ENCODE assay signal across 18 cellular contexts in genomic region chr12:52327830-52328500, GRCh38. TPM values are rescaled to one million over a fixed set of nuclear protein-coding genes. Genes with fewer than 3 reads are reported as not detected.
DNase-seq lines count a peak whose midpoint lies in the region; ATAC-seq and TF ChIP-seq lines count a peak whose summit lies in the region.
"Had no signal": no experiment of that assay in that cellular context is flagged by ENCODE, and none has a peak within 500 bp of the region (broad histone marks: within the 10 kb centered on the region; RNA-seq: fewer than 3 reads in every experiment).

No MANE protein-coding gene starts in this region.

- CTCF ChIA-PET in PC-3 (lab: Charles Lee): interaction anchor here (0.6 to 1.4 kb wide), 12 partner anchors 17 to 295 kb away, joined by 3 to 8 read pairs (median 3); no protein-coding TSS in a partner anchor

- no peaks in the 10 kb centered on the region for H3F3A ChIP-seq in PC-3 (ENCODE audit: low read length, unreplicated experiment)

- H3K36me3 ChIP-seq in PC-3 (ENCODE audit: low read depth, low read length): no peaks in the 10 kb centered on the region
- H3K36me3 ChIP-seq in upper lobe of right lung: no peaks in the 10 kb centered on the region
- H3K36me3 ChIP-seq: SJSA1, thoracic aorta had no signal

- H3K4me1 Mint-ChIP-seq in natural killer cell: peaks cover 8 to 10% of the 10 kb centered on the region in 2 donors
- H3K4me1 Mint-ChIP-seq in natural killer cell treated with Interleukin-12 subunit alpha and Interleukin-12 subunit beta and Interleukin-15 and Interleukin-18, amount 100 ng/mL, for 72 hours (ENCODE audit: low read depth in 2 of 2): peaks cover 8 to 12% of the 10 kb centered on the region in 2 donors
- H3K4me1 Mint-ChIP-seq in glutamatergic neuron (ENCODE audit: low read depth, unreplicated experiment): peaks cover 5% of the 10 kb centered on the region

- TF ChIP-seq CTCF in natural killer cell (IDR thresholded peaks at IDR 0.05) (peak; percentile 19), PC-3 (conservative IDR thresholded peaks at IDR 0.05; ENCODE audit: low read depth, low read length) (no peak), glutamatergic neuron (IDR thresholded peaks at IDR 0.05; ENCODE audit: partially characterized antibody, unreplicated experiment) (no peak), upper lobe of right lung (IDR thresholded peaks at IDR 0.05) (no peak), omental fat pad (IDR thresholded peaks at IDR 0.05) (no peak)

- DNase-seq in natural killer cell: no peak
- DNase-seq in natural killer cell treated with Interleukin-12 subunit alpha and Interleukin-12 subunit beta and Interleukin-15 and Interleukin-18, amount 100 ng/mL, for 72 hours (ENCODE audit: low spot score): no peak
- DNase-seq in PC-3: no peak
- peak; percentile 2 for DNase-seq in glutamatergic neuron
- DNase-seq in upper lobe of right lung: no peak
- no peak for DNase-seq in omental fat pad (ENCODE audit: low spot score)
- no peak for DNase-seq in GDM1 (lab: John Stamatoyannopoulos, UW)

- no TSS peak for BruUV-seq in PC-3 (replicated peaks; lab: Mats Ljungman, UMichigan)

- no peaks in the 10 kb centered on the region for H3K9me3 Mint-ChIP-seq in natural killer cell
- no peaks in the 10 kb centered on the region for H3K9me3 Mint-ChIP-seq in natural killer cell treated with Interleukin-12 subunit alpha and Interleukin-12 subunit beta and Interleukin-15 and Interleukin-18, amount 100 ng/mL, for 72 hours
- peaks cover 4% of the 10 kb centered on the region for H3K9me3 Mint-ChIP-seq in glutamatergic neuron (ENCODE audit: unreplicated experiment)
- H3K9me3 Mint-ChIP-seq: activated naive CD8-positive, alpha-beta T cell treated with anti-CD3 and anti-CD28 coated beads for 36 hours; activated T-cell treated with anti-CD3 and anti-CD28 coated beads, Interleukin-2, amount 50 U/mL, for 72 hours; CD4-positive, CD25-positive, alpha-beta regulatory T cell; memory B cell; naive thymus-derived CD8-positive, alpha-beta T cell had no signal

- H3K9me2 ChIP-seq in PC-3 (replicated peaks; ENCODE audit: low read length): no peaks in the 10 kb centered on the region

- H3K27ac Mint-ChIP-seq in natural killer cell (no peak overlapping the region), glutamatergic neuron (ENCODE audit: unreplicated experiment) (no peak overlapping the region)
- H3K27ac Mint-ChIP-seq in natural killer cell treated with Interleukin-12 subunit alpha and Interleukin-12 subunit beta and Interleukin-15 and Interleukin-18, amount 100 ng/mL, for 72 hours: no peak overlapping the region
- H3K27ac Mint-ChIP-seq: activated naive CD8-positive, alpha-beta T cell treated with anti-CD3 and anti-CD28 coated beads for 36 hours; activated T-cell treated with anti-CD3 and anti-CD28 coated beads, Interleukin-2, amount 50 U/mL, for 72 hours; memory B cell had no signal

- intact Hi-C loops in natural killer cell (cut with micrococcal nuclease) (loop anchor here (1.0 to 2.0 kb wide), 4 partner anchors 19 to 172 kb away; no protein-coding TSS in a partner anchor), PC-3 (cut with micrococcal nuclease) (loop anchor here (1.0 to 5.0 kb wide), 3 partner anchors 47 to 171 kb away; no protein-coding TSS in a partner anchor), upper lobe of right lung (cut with DNase I) (loop anchor here (5.0 kb wide), 1 partner anchor 171 kb away; no protein-coding TSS in a partner anchor)

- peak overlapping the region; percentile 49 for H3K9ac ChIP-seq in PC-3 (ENCODE audit: low read length)

- H4K20me1 ChIP-seq in PC-3 (ENCODE audit: low read length): no peaks in the 10 kb centered on the region

- no peaks in the 10 kb centered on the region for H3K36me3 Mint-ChIP-seq in natural killer cell
- no peaks in the 10 kb centered on the region for H3K36me3 Mint-ChIP-seq in natural killer cell treated with Interleukin-12 subunit alpha and Interleukin-12 subunit beta and Interleukin-15 and Interleukin-18, amount 100 ng/mL, for 72 hours
- H3K36me3 Mint-ChIP-seq in glutamatergic neuron (ENCODE audit: unreplicated experiment): peaks cover 3% of the 10 kb centered on the region
- H3K36me3 Mint-ChIP-seq: activated naive CD8-positive, alpha-beta T cell treated with anti-CD3 and anti-CD28 coated beads for 36 hours; CD4-positive, CD25-positive, alpha-beta regulatory T cell; memory B cell; naive thymus-derived CD8-positive, alpha-beta T cell had no signal

- peak overlapping the region; percentile 58 for H3K4me2 ChIP-seq in PC-3 (ENCODE audit: low read length)
- H3K4me2 ChIP-seq: hepatocyte had no signal

- no peak overlapping the region for H3K4me3 Mint-ChIP-seq in natural killer cell
- no peak overlapping the region for H3K4me3 Mint-ChIP-seq in natural killer cell treated with Interleukin-12 subunit alpha and Interleukin-12 subunit beta and Interleukin-15 and Interleukin-18, amount 100 ng/mL, for 72 hours
- H3K4me3 Mint-ChIP-seq in glutamatergic neuron (ENCODE audit: unreplicated experiment): no peak overlapping the region
- H3K4me3 Mint-ChIP-seq: activated naive CD8-positive, alpha-beta T cell treated with anti-CD3 and anti-CD28 coated beads for 36 hours; memory B cell; naive thymus-derived CD8-positive, alpha-beta T cell had no signal

- no peaks in the 10 kb centered on the region for H3K79me2 ChIP-seq in PC-3 (ENCODE audit: low read length)
- H3K79me2 ChIP-seq: hepatocyte had no signal

- H3K27ac ChIP-seq in PC-3 (ENCODE audit: low read length) (peak overlapping the region; percentile 76), upper lobe of right lung (no peak overlapping the region)
- H3K27ac ChIP-seq: hepatocyte, SJSA1 had no signal

- peak overlapping the region; percentile 63 for H2AFZ ChIP-seq in PC-3 (ENCODE audit: low read length)
- H2AFZ ChIP-seq: hepatocyte had no signal

- ATAC-seq in natural killer cell (peak in 1 of 3 donors; percentile 1), PC-3 (peak; percentile 3; the same call in 1 of the 2 replicates), upper lobe of right lung (peak; percentile 12), omental fat pad (ENCODE audit: low FRiP score) (no peak), GM18519 (IDR thresholded peaks at IDR 0.05; ENCODE audit: low FRiP score, unreplicated experiment) (no peak)
- ATAC-seq in natural killer cell treated with Interleukin-12 subunit alpha and Interleukin-12 subunit beta and Interleukin-15 and Interleukin-18, amount 100 ng/mL, for 72 hours: no peak
- ATAC-seq: K562 had no signal

- H3K27me3 Mint-ChIP-seq in natural killer cell (ENCODE audit: low read depth in 2 of 2) (peaks cover 47 to 68% of the 10 kb centered on the region in 2 donors), glutamatergic neuron (ENCODE audit: unreplicated experiment) (peaks cover 3% of the 10 kb centered on the region)
- H3K27me3 Mint-ChIP-seq in natural killer cell treated with Interleukin-12 subunit alpha and Interleukin-12 subunit beta and Interleukin-15 and Interleukin-18, amount 100 ng/mL, for 72 hours: peaks cover 33 to 35% of the 10 kb centered on the region in 2 donors

- no peak overlapping the region for H3K4me3 ChIP-seq in PC-3 (ENCODE audit: low read length)
- no peak overlapping the region for H3K4me3 ChIP-seq in upper lobe of right lung
- H3K4me3 ChIP-seq: hepatocyte, K562, SJSA1, thoracic aorta had no signal

- H3K9me3 ChIP-seq in PC-3 (ENCODE audit: low read length) (no peaks in the 10 kb centered on the region), upper lobe of right lung (no peaks in the 10 kb centered on the region)
- H3K9me3 ChIP-seq: SJSA1, thoracic aorta had no signal

- peaks cover 15% of the 10 kb centered on the region for H3K4me1 ChIP-seq in PC-3 (ENCODE audit: insufficient read depth, low read length)
- H3K4me1 ChIP-seq in upper lobe of right lung: no peaks in the 10 kb centered on the region

- POLR2A ChIA-PET in PC-3 (lab: Charles Lee; ENCODE audit: unreplicated experiment): interaction anchor here (0.6 to 0.7 kb wide), 2 partner anchors 180 to 1231 kb away, joined by 4 to 5 read pairs; no protein-coding TSS in a partner anchor

- H3K27me3 ChIP-seq in PC-3 (ENCODE audit: low read length) (no peaks in the 10 kb centered on the region), upper lobe of right lung (no peaks in the 10 kb centered on the region)
- H3K27me3 ChIP-seq: SJSA1 had no signal

RNA-seq across cellular contexts. Expression of gene KRT83, which starts 6.8 kb away (rescaled TPM):
- not detected for total RNA-seq in natural killer cell
- not detected for total RNA-seq in natural killer cell treated with Interleukin-12 subunit alpha and Interleukin-12 subunit beta and Interleukin-15 and Interleukin-18, amount 100 ng/mL, for 72 hours
- total RNA-seq in PC-3 (2014; rRNA removed): 0.33 and 1.1 TPM in 2 replicates
- total RNA-seq in glutamatergic neuron (ENCODE audit: unreplicated experiment): not detected
- not detected for total RNA-seq in upper lobe of right lung
- not detected for total RNA-seq in omental fat pad
- total RNA-seq: activated naive CD8-positive, alpha-beta T cell treated with anti-CD3 and anti-CD28 coated beads for 36 hours; activated T-cell treated with anti-CD3 and anti-CD28 coated beads, Interleukin-2, amount 50 U/mL, for 72 hours; CD4-positive, CD25-positive, alpha-beta regulatory T cell; hepatocyte; K562; naive thymus-derived CD8-positive, alpha-beta T cell; SJSA1; T-helper 2 cell treated with Interferon-gamma antibody and Interleukin-4, amounts not matched to agents 100 ng/mL and 5 ng/mL, for 36 hours; thoracic aorta had no signal

RNA-seq across cellular contexts. Expression of gene KRT81, which starts 36.6 kb away (rescaled TPM):
- total RNA-seq in natural killer cell (1 to 10 TPM in 2 of 3 donors, under 1 TPM in 1; 0.28 to 1.4 (median 1.3) TPM), PC-3 (2014; rRNA removed) (1,688 and 2,042 TPM in 2 replicates), glutamatergic neuron (ENCODE audit: unreplicated experiment) (not detected), upper lobe of right lung (not detected), omental fat pad (not detected)
- total RNA-seq in natural killer cell treated with Interleukin-12 subunit alpha and Interleukin-12 subunit beta and Interleukin-15 and Interleukin-18, amount 100 ng/mL, for 72 hours: under 1 TPM in 1 of 2 donors, not detected in 1; 0.22 TPM
- total RNA-seq: activated naive CD8-positive, alpha-beta T cell treated with anti-CD3 and anti-CD28 coated beads for 36 hours; activated T-cell treated with anti-CD3 and anti-CD28 coated beads, Interleukin-2, amount 50 U/mL, for 72 hours; CD4-positive, CD25-positive, alpha-beta regulatory T cell; hepatocyte; naive thymus-derived CD8-positive, alpha-beta T cell had no signal

RNA-seq across cellular contexts. Expression of gene KRT85, which starts 39.3 kb away (rescaled TPM):
- not detected for total RNA-seq in natural killer cell
- total RNA-seq in natural killer cell treated with Interleukin-12 subunit alpha and Interleukin-12 subunit beta and Interleukin-15 and Interleukin-18, amount 100 ng/mL, for 72 hours: not detected
- total RNA-seq in PC-3 (2014; rRNA removed): not detected in 2 replicates
- not detected for total RNA-seq in glutamatergic neuron (ENCODE audit: unreplicated experiment)
- not detected for total RNA-seq in upper lobe of right lung
- total RNA-seq in omental fat pad: not detected
- total RNA-seq: activated naive CD8-positive, alpha-beta T cell treated with anti-CD3 and anti-CD28 coated beads for 36 hours; activated T-cell treated with anti-CD3 and anti-CD28 coated beads, Interleukin-2, amount 50 U/mL, for 72 hours; CD4-positive, CD25-positive, alpha-beta regulatory T cell; hepatocyte; K562; naive thymus-derived CD8-positive, alpha-beta T cell; SJSA1; T-helper 2 cell treated with Interferon-gamma antibody and Interleukin-4, amounts not matched to agents 100 ng/mL and 5 ng/mL, for 36 hours; thoracic aorta had no signal

RNA-seq across cellular contexts. Expression of gene KRT86, which starts 53.5 kb away (rescaled TPM):
- total RNA-seq in natural killer cell (1 to 10 TPM; 2.0 to 3.6 (median 2.7) TPM), PC-3 (2014; rRNA removed) (0.98 and 1.2 TPM in 2 replicates), glutamatergic neuron (ENCODE audit: unreplicated experiment) (not detected), upper lobe of right lung (1.1 TPM), omental fat pad (under 1 TPM in 1 of 4 donors, not detected in 3; 0.37 TPM)
- under 1 TPM in 1 of 2 donors, not detected in 1; 0.43 TPM for total RNA-seq in natural killer cell treated with Interleukin-12 subunit alpha and Interleukin-12 subunit beta and Interleukin-15 and Interleukin-18, amount 100 ng/mL, for 72 hours
- total RNA-seq: activated naive CD8-positive, alpha-beta T cell treated with anti-CD3 and anti-CD28 coated beads for 36 hours; CD4-positive, CD25-positive, alpha-beta regulatory T cell; hepatocyte; K562; naive thymus-derived CD8-positive, alpha-beta T cell had no signal

RNA-seq across cellular contexts. Expression of gene KRT84, which starts 57.5 kb away (rescaled TPM):
- total RNA-seq in natural killer cell: not detected
- total RNA-seq in natural killer cell treated with Interleukin-12 subunit alpha and Interleukin-12 subunit beta and Interleukin-15 and Interleukin-18, amount 100 ng/mL, for 72 hours: not detected
- total RNA-seq in PC-3 (2014; rRNA removed): 0.15 TPM in 1 of 2 replicates, not detected in the other
- total RNA-seq in glutamatergic neuron (ENCODE audit: unreplicated experiment): not detected
- total RNA-seq in upper lobe of right lung: not detected
- total RNA-seq in omental fat pad: not detected
- total RNA-seq: activated naive CD8-positive, alpha-beta T cell treated with anti-CD3 and anti-CD28 coated beads for 36 hours; activated T-cell treated with anti-CD3 and anti-CD28 coated beads, Interleukin-2, amount 50 U/mL, for 72 hours; CD4-positive, CD25-positive, alpha-beta regulatory T cell; hepatocyte; K562; naive thymus-derived CD8-positive, alpha-beta T cell; SJSA1; T-helper 2 cell treated with Interferon-gamma antibody and Interleukin-4, amounts not matched to agents 100 ng/mL and 5 ng/mL, for 36 hours; thoracic aorta had no signal

Comparison
In these comparisons a context has a peak if more than half of its experiments do, and no peak if none do; other contexts are left out.
1. ATAC-seq: peak in PC-3 (single experiment) and upper lobe of right lung (single experiment); none in natural killer cell treated with Interleukin-12 subunit alpha and Interleukin-12 subunit beta and Interleukin-15 and Interleukin-18, amount 100 ng/mL, for 72 hours (0 of 2), omental fat pad (single experiment) and GM18519 (single experiment).
2. RNA of gene KRT81, which starts 36.6 kb away (total RNA-seq): 1,688 to 2,042 TPM in PC-3; 0.28 to 1.4 TPM in natural killer cell, 0.22 TPM in natural killer cell treated with Interleukin-12 subunit alpha and Interleukin-12 subunit beta and Interleukin-15 and Interleukin-18, amount 100 ng/mL, for 72 hours, not detected in upper lobe of right lung (single experiment), not detected in glutamatergic neuron (single experiment) and not detected in omental fat pad; every median in the first group is over 100 times any median in the second.